20 cellular contexts compared by ENCODE assay signal in the genomic region with DNA sequence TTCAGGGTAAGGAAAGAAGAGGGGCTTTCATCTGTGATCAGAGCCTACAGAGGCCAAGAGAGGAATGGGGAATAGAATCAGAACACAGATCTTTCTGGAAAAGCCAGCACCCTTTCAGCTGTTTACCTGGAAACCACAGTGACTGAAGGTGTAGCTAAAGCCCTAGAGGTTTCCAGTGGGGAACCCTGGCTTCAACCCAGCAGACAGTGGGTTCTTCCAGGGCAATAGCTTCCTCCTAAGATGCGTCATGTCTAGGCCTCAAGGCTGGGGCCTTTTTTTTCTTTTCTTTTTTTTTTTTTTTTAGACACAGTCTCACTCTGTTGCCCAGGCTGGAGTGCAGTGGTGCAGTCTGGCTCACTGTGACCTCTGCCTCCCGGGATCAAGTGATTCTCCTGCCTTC. TPM values are rescaled to one million over a fixed set of nuclear protein-coding genes. Genes with fewer than 3 reads are reported as not detected.
A peak's percentile ranks its signal among the peaks of the same experiment; 100 is the strongest.
DNase-seq lines count a peak whose midpoint lies in the region; ATAC-seq and TF ChIP-seq lines count a peak whose summit lies in the region.
"Had no signal": no experiment of that assay in that cellular context is flagged by ENCODE, and none has a peak within 500 bp of the region (broad histone marks: within the 10 kb centered on the region; RNA-seq: fewer than 3 reads in every experiment).

No MANE protein-coding gene starts in this region.

- no peak for DNase-seq in RWPE1 (ENCODE audit: low spot score)
- peak; percentile 11 for DNase-seq in glomerular visceral epithelial cell (ENCODE audit: extremely low spot score)
- peak; percentile 8 for DNase-seq in spleen
- no peak for DNase-seq in stimulated activated naive CD8-positive, alpha-beta T cell treated with anti-CD3 and anti-CD28 coated beads, Interleukin-15, Interleukin-2, amounts not matched to agents 100 U/mL and 50 U/mL, for 24 hours
- no peak for DNase-seq in naive thymus-derived CD4-positive, alpha-beta T cell
- no peak for DNase-seq in WERI-Rb-1
- DNase-seq in activated T-cell treated with anti-CD3 and anti-CD28 coated beads, Interleukin-2, amount 50 U/mL, for 72 hours = no peak
- DNase-seq: ACHN; BE2C; C1 segment of cervical spinal cord; CD4-positive, CD25-positive, alpha-beta regulatory T cell; COR-L47; DMS 273 treated with DMSO at 0.1 percent for 48 hours; DMS53; DND-41; EL; GOT3; H7 had no signal

- peaks cover 10 to 22% (median 18%) of the 10 kb centered on the region in 6 donors for H3K4me1 ChIP-seq in spleen
- H3K4me1 ChIP-seq in naive thymus-derived CD4-positive, alpha-beta T cell (ENCODE audit: control insufficient read depth in 2 of 2, insufficient read depth in 2 of 2, low read length in 2 of 2) = peaks cover 7 to 9% of the 10 kb centered on the region in 2 donors
- H3K4me1 ChIP-seq: BE2C had no signal

- TF ChIP-seq CTCF in RWPE1 (conservative IDR thresholded peaks at IDR 0.05; ENCODE audit: low read depth) = no peak
- no peak for TF ChIP-seq CTCF in spleen (IDR thresholded peaks at IDR 0.05 in 8 of 11, conservative IDR thresholded peaks at IDR 0.05 in 3 of 11)
- TF ChIP-seq CTCF in WERI-Rb-1 (IDR thresholded peaks at IDR 0.05; ENCODE audit: low read depth, low read length) = no peak

- POLR2A ChIA-PET in RWPE1 (lab: Yijun Ruan, JAX; ENCODE audit: low non-redundant PET) = no interaction called here
- POLR2A ChIA-PET in naive thymus-derived CD4-positive, alpha-beta T cell (lab: Charles Lee) = no interaction called here

- intact Hi-C loops in spleen (cut with DNase I; ENCODE audit: low total_unique reads) = no loop called here
- intact Hi-C loops in naive thymus-derived CD4-positive, alpha-beta T cell (cut with micrococcal nuclease) = no loop called here

- WGBS in spleen, 5 donors = 78 to 90% (median 82%) methylated on average over 2 of the region's 2 CpGs

- no peak for TF ChIP-seq POLR2A in spleen (IDR thresholded peaks at IDR 0.05)

- H3K36me3 Mint-ChIP-seq in naive thymus-derived CD4-positive, alpha-beta T cell = peaks cover 11 to 57% (median 38%) of the 10 kb centered on the region in 5 donors
- H3K36me3 Mint-ChIP-seq in activated T-cell treated with anti-CD3 and anti-CD28 coated beads, Interleukin-2, amount 50 U/mL, for 72 hours (ENCODE audit: insufficient read depth in 2 of 2) = peaks cover 1 to 12% of the 10 kb centered on the region in 2 donors

- peaks cover 0 to 77% (median 73%) of the 10 kb centered on the region in 6 donors for H3K36me3 ChIP-seq in spleen
- peaks cover 0 to 59% (median 8%) of the 10 kb centered on the region in 3 experiments for H3K36me3 ChIP-seq in naive thymus-derived CD4-positive, alpha-beta T cell (ENCODE audit: control insufficient read depth in 2 of 3, insufficient read depth in 3 of 3, low read length in 3 of 3)
- peaks cover 8% of the 10 kb centered on the region for H3K36me3 ChIP-seq in WERI-Rb-1
- H3K36me3 ChIP-seq: BE2C had no signal

- peaks cover 4 to 25% (median 8%) of the 10 kb centered on the region in 5 donors for H3K27me3 Mint-ChIP-seq in naive thymus-derived CD4-positive, alpha-beta T cell
- H3K27me3 Mint-ChIP-seq in activated T-cell treated with anti-CD3 and anti-CD28 coated beads, Interleukin-2, amount 50 U/mL, for 72 hours (ENCODE audit: low read depth) = peaks cover 15% of the 10 kb centered on the region

- H3K4me1 Mint-ChIP-seq in naive thymus-derived CD4-positive, alpha-beta T cell = peaks cover 0 to 21% (median 10%) of the 10 kb centered on the region in 7 donors
- peaks cover 9% of the 10 kb centered on the region for H3K4me1 Mint-ChIP-seq in activated T-cell treated with anti-CD3 and anti-CD28 coated beads, Interleukin-2, amount 50 U/mL, for 72 hours (ENCODE audit: low read depth)

- H3K27ac ChIP-seq in RWPE1 = peak overlapping the region; percentile 63
- H3K27ac ChIP-seq in spleen = no peak overlapping the region
- H3K27ac ChIP-seq in naive thymus-derived CD4-positive, alpha-beta T cell (ENCODE audit: low read depth, low read length) = no peak overlapping the region
- no peak overlapping the region for H3K27ac ChIP-seq in WERI-Rb-1

- H3K9me3 Mint-ChIP-seq in naive thymus-derived CD4-positive, alpha-beta T cell = peaks cover 0 to 2% (median 0%) of the 10 kb centered on the region in 11 donors
- H3K9me3 Mint-ChIP-seq in activated T-cell treated with anti-CD3 and anti-CD28 coated beads, Interleukin-2, amount 50 U/mL, for 72 hours = no peaks in the 10 kb centered on the region
- H3K9me3 Mint-ChIP-seq: CD4-positive, CD25-positive, alpha-beta regulatory T cell; CD8-positive, alpha-beta memory T cell had no signal

- H3K27me3 ChIP-seq in spleen (replicated peaks in 1 of 7) = peaks cover 0 to 28% (median 19%) of the 10 kb centered on the region in 7 donors
- H3K27me3 ChIP-seq in naive thymus-derived CD4-positive, alpha-beta T cell (ENCODE audit: control insufficient read depth in 2 of 2, insufficient read depth in 2 of 2, low read length in 2 of 2) = peaks cover 0 to 5% of the 10 kb centered on the region in 2 donors
- H3K27me3 ChIP-seq in WERI-Rb-1 (ENCODE audit: insufficient read depth, low read depth, severe bottlenecking) = no peaks in the 10 kb centered on the region
- H3K27me3 ChIP-seq: BE2C had no signal

- no peak for ATAC-seq in stimulated activated naive CD8-positive, alpha-beta T cell treated with anti-CD3 and anti-CD28 coated beads, Interleukin-15, Interleukin-2, amounts not matched to agents 100 U/mL and 50 U/mL, for 24 hours
- no peak for ATAC-seq in naive thymus-derived CD4-positive, alpha-beta T cell
- no peak for ATAC-seq in activated T-cell treated with anti-CD3 and anti-CD28 coated beads, Interleukin-2, amount 50 U/mL, for 72 hours (replicated peaks in 1 of 2)
- ATAC-seq: HCT116 had no signal

- CTCF ChIA-PET in RWPE1 (lab: Yijun Ruan, JAX) = interaction anchor here (0.7 kb wide), 1 partner anchor 13 kb away, joined by 3 read pairs; no protein-coding TSS in a partner anchor
- CTCF ChIA-PET in naive thymus-derived CD4-positive, alpha-beta T cell (lab: Charles Lee) = no interaction called here

- H3K4me3 ChIP-seq in spleen (no peak overlapping the region), WERI-Rb-1 (ENCODE audit: low read depth, low read length) (no peak overlapping the region)
- no peak overlapping the region for H3K4me3 ChIP-seq in naive thymus-derived CD4-positive, alpha-beta T cell (ENCODE audit: low read length)

- H3K9me3 ChIP-seq in spleen (no peaks in the 10 kb centered on the region), WERI-Rb-1 (ENCODE audit: severe bottlenecking) (no peaks in the 10 kb centered on the region)
- no peaks in the 10 kb centered on the region for H3K9me3 ChIP-seq in naive thymus-derived CD4-positive, alpha-beta T cell (ENCODE audit: control insufficient read depth in 2 of 3, low read length in 3 of 3)
- H3K9me3 ChIP-seq: BE2C had no signal

- no peak overlapping the region for H3K4me3 Mint-ChIP-seq in naive thymus-derived CD4-positive, alpha-beta T cell
- no peak overlapping the region for H3K4me3 Mint-ChIP-seq in activated T-cell treated with anti-CD3 and anti-CD28 coated beads, Interleukin-2, amount 50 U/mL, for 72 hours
- H3K4me3 Mint-ChIP-seq: CD8-positive, alpha-beta memory T cell had no signal

- H3K27ac Mint-ChIP-seq in naive thymus-derived CD4-positive, alpha-beta T cell = no peak overlapping the region
- no peak overlapping the region for H3K27ac Mint-ChIP-seq in activated T-cell treated with anti-CD3 and anti-CD28 coated beads, Interleukin-2, amount 50 U/mL, for 72 hours
- H3K27ac Mint-ChIP-seq: CD4-positive, CD25-positive, alpha-beta regulatory T cell had no signal

RNA-seq across cellular contexts. Expression of gene CPNE9, which starts 3.1 kb away (rescaled TPM):
- under 1 TPM in 1 of 7 donors, not detected in 6; 0.63 TPM for total RNA-seq in spleen
- under 1 TPM; 0.15 to 0.22 (median 0.17) TPM for polyA plus RNA-seq in spleen
- 1 to 10 TPM in 1 of 5 experiments, under 1 TPM in 2, not detected in 2; 0.16 to 1.2 (median 0.35) TPM for total RNA-seq in naive thymus-derived CD4-positive, alpha-beta T cell
- polyA plus RNA-seq in naive thymus-derived CD4-positive, alpha-beta T cell = under 1 TPM in 1 of 2 donors, not detected in 1; 0.67 TPM
- under 1 TPM; 0.46 to 0.77 TPM for total RNA-seq in activated T-cell treated with anti-CD3 and anti-CD28 coated beads, Interleukin-2, amount 50 U/mL, for 72 hours
- total RNA-seq: CD4-positive, CD25-positive, alpha-beta regulatory T cell had no signal
- polyA plus RNA-seq: CD4-positive, CD25-positive, alpha-beta regulatory T cell; CD8-positive, alpha-beta memory T cell had no signal

RNA-seq across cellular contexts. Expression of gene BRPF1, which starts 31.0 kb away (rescaled TPM):
- 10 to 100 TPM; 24.9 to 31.9 (median 27.0) TPM for total RNA-seq in spleen
- polyA plus RNA-seq in spleen = 1 to 10 TPM; 5.5 to 9.3 (median 6.4) TPM
- 10 to 100 TPM; 32.0 to 42.4 (median 39.5) TPM for total RNA-seq in naive thymus-derived CD4-positive, alpha-beta T cell
- polyA plus RNA-seq in naive thymus-derived CD4-positive, alpha-beta T cell = 10 to 100 TPM in 1 of 2 donors, 1 to 10 TPM in 1; 9.2 to 24.6 TPM
- total RNA-seq in activated T-cell treated with anti-CD3 and anti-CD28 coated beads, Interleukin-2, amount 50 U/mL, for 72 hours = 10 to 100 TPM; 34.6 to 42.7 TPM

RNA-seq across cellular contexts. Expression of gene OGG1, which starts 49.2 kb away (rescaled TPM):
- 10 to 100 TPM; 22.0 to 34.5 (median 28.1) TPM for total RNA-seq in spleen
- 10 to 100 TPM in 2 of 3 donors, 1 to 10 TPM in 1; 9.3 to 16.7 (median 15.9) TPM for polyA plus RNA-seq in spleen
- 10 to 100 TPM; 18.8 to 42.9 (median 31.6) TPM for total RNA-seq in naive thymus-derived CD4-positive, alpha-beta T cell
- 10 to 100 TPM; 18.4 to 26.8 TPM for polyA plus RNA-seq in naive thymus-derived CD4-positive, alpha-beta T cell
- 10 to 100 TPM; 31.0 to 33.4 TPM for total RNA-seq in activated T-cell treated with anti-CD3 and anti-CD28 coated beads, Interleukin-2, amount 50 U/mL, for 72 hours

RNA-seq across cellular contexts. Expression of gene MTMR14, which starts 51.2 kb away (rescaled TPM):
- 10 to 100 TPM; 55.2 to 84.6 (median 67.2) TPM for total RNA-seq in spleen
- 10 to 100 TPM; 43.5 to 47.8 (median 45.1) TPM for polyA plus RNA-seq in spleen
- 10 to 100 TPM; 51.0 to 92.3 (median 74.5) TPM for total RNA-seq in naive thymus-derived CD4-positive, alpha-beta T cell
- polyA plus RNA-seq in naive thymus-derived CD4-positive, alpha-beta T cell = 10 to 100 TPM; 53.2 to 67.9 TPM
- total RNA-seq in activated T-cell treated with anti-CD3 and anti-CD28 coated beads, Interleukin-2, amount 50 U/mL, for 72 hours = 10 to 100 TPM; 49.4 to 58.7 TPM

Comparison
In these comparisons a context has a peak if more than half of its experiments do, and no peak if none do; other contexts are left out.
1. DNase-seq: peak in glomerular visceral epithelial cell (single experiment) and spleen (single experiment); none in RWPE1 (single experiment), stimulated activated naive CD8-positive, alpha-beta T cell treated with anti-CD3 and anti-CD28 coated beads, Interleukin-15, Interleukin-2, amounts not matched to agents 100 U/mL and 50 U/mL, for 24 hours (single experiment), naive thymus-derived CD4-positive, alpha-beta T cell (0 of 9), WERI-Rb-1 (single experiment) and activated T-cell treated with anti-CD3 and anti-CD28 coated beads, Interleukin-2, amount 50 U/mL, for 72 hours (0 of 2).